ENCODE assay signal across 1 cellular context in the genomic region with DNA sequence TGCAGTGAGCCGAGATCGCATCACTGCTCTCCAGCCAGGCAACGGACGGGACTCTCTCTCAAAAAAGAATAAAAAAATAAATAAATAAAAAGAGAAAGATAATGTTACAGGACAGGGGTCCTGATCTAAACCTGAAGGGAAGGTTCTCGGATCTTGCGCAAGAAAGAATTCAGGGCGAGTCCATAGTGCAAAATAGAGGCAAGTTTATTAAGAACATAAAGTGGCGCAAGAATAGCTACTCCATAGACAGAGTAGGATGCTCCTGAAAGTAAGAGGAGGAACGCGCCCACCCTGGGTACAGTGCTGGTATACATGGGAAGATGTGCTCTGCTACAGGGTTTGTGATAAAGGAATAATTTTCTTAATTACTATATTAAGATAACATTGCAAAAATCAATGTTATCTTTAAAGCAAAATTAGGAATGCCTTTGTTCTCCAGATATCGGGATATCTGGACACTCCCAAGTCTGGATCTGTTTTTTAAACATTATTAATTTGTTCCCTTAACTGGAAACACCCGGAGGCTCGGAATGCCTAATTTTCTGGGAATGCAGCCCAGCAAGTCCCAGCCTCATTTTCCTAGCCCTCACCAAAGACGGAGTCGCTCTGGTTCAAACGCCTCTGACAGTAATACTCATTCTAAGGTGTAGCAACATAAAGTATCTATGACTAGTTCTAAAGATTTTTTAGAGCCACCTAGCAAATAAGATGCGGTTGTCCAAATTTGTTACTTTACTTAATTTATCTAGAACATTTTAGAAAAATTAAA.
A peak's percentile ranks its signal among the peaks of the same experiment; 100 is the strongest.
TF ChIP-seq lines count a peak whose summit lies in the region.

No MANE protein-coding gene starts in this region.

TF ChIP-seq in IMR-90, 13 proteins besides CTCF, POLR2A, EP300 and RAD21:
- TF ChIP-seq CEBPB (IDR thresholded peaks at IDR 0.05; ENCODE audit: low read depth, low read length) (peak; percentile 78), MAZ (IDR thresholded peaks at IDR 0.05; ENCODE audit: borderline replicate concordance, low read depth, low read length) (no peak)
